ENCODE assay signal across 8 cellular contexts in genomic region chr20:50153153-50153499, GRCh38. TPM values are rescaled to one million over a fixed set of nuclear protein-coding genes. Genes with fewer than 3 reads are reported as not detected.
DNase-seq lines count a peak whose midpoint lies in the region; ATAC-seq, FAIRE-seq and TF ChIP-seq lines count a peak whose summit lies in the region.

No MANE protein-coding gene starts in this region.

- peaks cover 14% of the 10 kb centered on the region for H3K36me3 Mint-ChIP-seq in endothelial cell (ENCODE audit: low read depth, unreplicated experiment)

- H3K9me3 ChIP-seq in OCI-LY1 (ENCODE audit: low read length) (no peaks in the 10 kb centered on the region), pancreas (no peaks in the 10 kb centered on the region)

- no peak for FAIRE-seq in pancreas (lab: Jason Lieb, UNC)

- H3K27ac Mint-ChIP-seq in endothelial cell (ENCODE audit: unreplicated experiment): peak overlapping the region; percentile 80

- H3K27me3 ChIP-seq in OCI-LY1 (ENCODE audit: insufficient read depth, low read length) (no peaks in the 10 kb centered on the region), pancreas (no peaks in the 10 kb centered on the region)

- H3K27ac ChIP-seq in OCI-LY1 (ENCODE audit: low read depth, low read length, poor library complexity, severe bottlenecking) (peak overlapping the region; percentile 53), pancreas (peak overlapping the region; percentile 69 to 87 (median 80))

- 0% methylated on average over 16 to 18 of the region's 18 CpGs for WGBS in pancreas, 2 donors

- ATAC-seq in activated CD4-positive, CD25-positive, alpha-beta regulatory T cell treated with anti-CD3 and anti-CD28 coated beads, Interleukin-2, amount 50 U/mL, for 24 hours: no peak
- ATAC-seq in pancreas (no peak), GM21529 (IDR thresholded peaks at IDR 0.05; ENCODE audit: unreplicated experiment) (no peak)

- H3K4me3 Mint-ChIP-seq in endothelial cell (ENCODE audit: unreplicated experiment): peak overlapping the region; percentile 94

- H3K9me2 ChIP-seq in OCI-LY1 (ENCODE audit: low read depth, low read length): no peaks in the 10 kb centered on the region

- no peak overlapping the region for H2AFZ ChIP-seq in OCI-LY1 (ENCODE audit: low read length)

- H3K9me3 Mint-ChIP-seq in endothelial cell (ENCODE audit: unreplicated experiment): no peaks in the 10 kb centered on the region

- H3K36me3 ChIP-seq in OCI-LY1 (ENCODE audit: insufficient read depth, low read length) (no peaks in the 10 kb centered on the region), pancreas (no peaks in the 10 kb centered on the region)

- peak overlapping the region; percentile 86 for H3K9ac ChIP-seq in OCI-LY1 (ENCODE audit: low read length)

- TF ChIP-seq CTCF in OCI-LY1 (IDR thresholded peaks at IDR 0.05; ENCODE audit: low read length) (no peak), endothelial cell (IDR thresholded peaks at IDR 0.05; ENCODE audit: unreplicated experiment) (no peak), pancreas (IDR thresholded peaks at IDR 0.05) (no peak)

- H3K4me1 Mint-ChIP-seq in endothelial cell (ENCODE audit: unreplicated experiment): peaks cover 41% of the 10 kb centered on the region

- H4K20me1 ChIP-seq in OCI-LY1 (ENCODE audit: insufficient read depth, low read length): no peaks in the 10 kb centered on the region

- peak; percentile 40 for DNase-seq in activated CD4-positive, CD25-positive, alpha-beta regulatory T cell treated with anti-CD3 and anti-CD28 coated beads, Interleukin-2, amount 50 U/mL, for 72 hours
- DNase-seq in endothelial cell (ENCODE audit: low spot score): no peak
- peak in 1 of 6 donors; percentile 51 for DNase-seq in pancreas
- no peak for DNase-seq in NCI-H526 treated with DMSO at 0.1 percent for 48 hours (lab: John Stamatoyannopoulos, UW)
- no peak for DNase-seq in MV-4-11 (lab: John Stamatoyannopoulos, UW)

- H3K4me1 ChIP-seq in OCI-LY1 (ENCODE audit: insufficient read depth, low read length, severe bottlenecking) (peaks cover 28% of the 10 kb centered on the region), pancreas (peaks cover 34 to 37% (median 35%) of the 10 kb centered on the region in 3 donors)

- H3K4me2 ChIP-seq in OCI-LY1 (ENCODE audit: low read length): peak overlapping the region; percentile 87

- H3K79me2 ChIP-seq in OCI-LY1 (ENCODE audit: insufficient read depth, low read length): no peaks in the 10 kb centered on the region

- H3K4me3 ChIP-seq in OCI-LY1 (ENCODE audit: low read depth, low read length, poor library complexity, severe bottlenecking): peak overlapping the region; percentile 82
- peak overlapping the region; percentile 65 to 90 (median 90) for H3K4me3 ChIP-seq in pancreas

- no peaks in the 10 kb centered on the region for H3F3A ChIP-seq in OCI-LY1 (ENCODE audit: insufficient read depth, low read length)

- peaks cover 10% of the 10 kb centered on the region for H3K27me3 Mint-ChIP-seq in endothelial cell (ENCODE audit: unreplicated experiment)

- intact Hi-C loops in pancreas (cut with DNase I): loop anchor here in 1 of 3 donors (10.0 kb wide), 1 partner anchor 168 kb away; the partner anchor contains the start of gene SNAI1

RNA-seq across cellular contexts. Expression of gene PEDS1, which starts 0.4 kb away (rescaled TPM):
- total RNA-seq in endothelial cell (ENCODE audit: unreplicated experiment) (39.7 TPM), pancreas (1 to 10 TPM; 3.5 to 9.8 (median 6.1) TPM)
- 10 to 100 TPM in 1 of 2 donors, 1 to 10 TPM in 1; 9.0 to 11.0 TPM for polyA plus RNA-seq in pancreas

RNA-seq across cellular contexts. Expression of gene CEBPB, which starts 37.5 kb away (rescaled TPM):
- 28.1 TPM for total RNA-seq in endothelial cell (ENCODE audit: unreplicated experiment)
- total RNA-seq in pancreas: 10 to 100 TPM; 18.9 to 83.4 (median 37.0) TPM
- 10 to 100 TPM; 10.9 to 16.0 TPM for polyA plus RNA-seq in pancreas

RNA-seq across cellular contexts. Expression of gene UBE2V1, which starts 40.2 kb away (rescaled TPM):
- total RNA-seq in endothelial cell (ENCODE audit: unreplicated experiment) (223 TPM), pancreas (10 to 100 TPM; 43.6 to 61.7 (median 53.3) TPM)
- 10 to 100 TPM; 37.9 to 59.3 TPM for polyA plus RNA-seq in pancreas
